22 cellular contexts compared by ENCODE assay signal in the genomic region with DNA sequence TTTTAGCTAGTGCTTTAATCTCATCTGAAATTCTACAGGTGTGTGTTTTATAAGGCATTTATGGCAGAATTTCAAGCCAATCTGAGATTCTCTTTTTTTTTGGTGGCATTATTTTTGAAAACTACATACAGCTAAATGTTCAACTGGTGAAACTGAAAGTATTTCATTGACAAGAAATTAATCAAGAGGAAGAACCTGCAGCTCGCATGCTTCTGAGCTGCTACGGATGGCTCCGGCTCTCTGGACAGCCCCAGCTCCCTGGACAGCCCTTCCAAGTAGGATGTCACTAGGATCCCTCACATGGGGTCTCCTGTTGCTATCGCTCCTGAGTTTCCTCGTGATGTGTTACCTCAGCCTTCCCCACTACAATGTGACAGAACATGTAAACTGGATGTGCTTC. TPM values are rescaled to one million over a fixed set of nuclear protein-coding genes. Genes with fewer than 3 reads are reported as not detected.
DNase-seq lines count a peak whose midpoint lies in the region; ATAC-seq and TF ChIP-seq lines count a peak whose summit lies in the region.
"Had no signal": no experiment of that assay in that cellular context is flagged by ENCODE, and none has a peak within 500 bp of the region (broad histone marks: within the 10 kb centered on the region; RNA-seq: fewer than 3 reads in every experiment).

No MANE protein-coding gene starts in this region.

- H3K4me1 Mint-ChIP-seq in activated CD4-positive, alpha-beta T cell treated with anti-CD3 and anti-CD28 coated beads for 36 hours = peaks cover 77% of the 10 kb centered on the region
- peaks cover 62 to 90% (median 77%) of the 10 kb centered on the region in 4 donors for H3K4me1 Mint-ChIP-seq in CD4-positive, alpha-beta memory T cell
- peaks cover 77% of the 10 kb centered on the region for H3K4me1 Mint-ChIP-seq in activated CD8-positive, alpha-beta T cell treated with anti-CD3 and anti-CD28 coated beads for 36 hours (ENCODE audit: low read depth)
- H3K4me1 Mint-ChIP-seq in naive B cell = peaks cover 9 to 16% (median 11%) of the 10 kb centered on the region in 3 donors

- peaks cover 82% of the 10 kb centered on the region for H3K4me1 ChIP-seq in CD4-positive, alpha-beta memory T cell (ENCODE audit: insufficient read depth, low read length)
- H3K4me1 ChIP-seq: prostate gland had no signal

- DNase-seq in activated CD4-positive, alpha-beta T cell treated with anti-CD3 and anti-CD28 coated beads for 36 hours = no peak
- no peak for DNase-seq in activated CD4-positive, alpha-beta T cell treated with anti-CD3 and anti-CD28 coated beads, Interleukin-2, amount 50 U/mL, for 48 hours
- DNase-seq in CD4-positive, alpha-beta memory T cell = no peak
- DNase-seq in activated CD8-positive, alpha-beta T cell treated with anti-CD3 and anti-CD28 coated beads for 36 hours = no peak
- DNase-seq in naive B cell (no peak), NOMO-1 treated with dmso at 0.1 percent for 144 hours (lab: John Stamatoyannopoulos, UW; ENCODE audit: unreplicated experiment) (no peak), cerebellar cortex (ENCODE audit: low spot score) (no peak)
- DNase-seq: activated effector memory CD4-positive, alpha-beta T cell treated with Interleukin-2 at 50 U/mL for 16 hours; DMS79; GF-D8; lower lobe of right lung; NCI-H2171; NCI-H524; Peyer's patch; SIG-M5; substantia nigra; SW 1271 had no signal

- H3K36me3 ChIP-seq in CD4-positive, alpha-beta memory T cell (ENCODE audit: insufficient read depth, low read length) = no peaks in the 10 kb centered on the region
- H3K36me3 ChIP-seq: lower lobe of right lung, neutrophil, Peyer's patch, prostate gland had no signal

- H3K4me3 Mint-ChIP-seq in activated CD4-positive, alpha-beta T cell treated with anti-CD3 and anti-CD28 coated beads for 36 hours = peak overlapping the region; percentile 20
- H3K4me3 Mint-ChIP-seq in CD4-positive, alpha-beta memory T cell = peak overlapping the region in 7 of 8 donors; percentile 17 to 75 (median 59)
- peak overlapping the region; percentile 42 for H3K4me3 Mint-ChIP-seq in activated CD8-positive, alpha-beta T cell treated with anti-CD3 and anti-CD28 coated beads for 36 hours
- peak overlapping the region in 7 of 8 donors; percentile 26 to 87 (median 60) for H3K4me3 Mint-ChIP-seq in naive B cell

- H3K27ac ChIP-seq in CD4-positive, alpha-beta memory T cell (ENCODE audit: low read depth, low read length) = no peak overlapping the region
- H3K27ac ChIP-seq: 22Rv1, lower lobe of right lung, neutrophil, Peyer's patch, prostate gland had no signal

- no peak overlapping the region for H3K4me3 ChIP-seq in CD4-positive, alpha-beta memory T cell (ENCODE audit: low read length in 2 of 2)
- H3K4me3 ChIP-seq: lower lobe of right lung, Peyer's patch, prostate gland had no signal

- no peaks in the 10 kb centered on the region for H3K9me3 ChIP-seq in CD4-positive, alpha-beta memory T cell (ENCODE audit: control insufficient read depth in 1 of 2, low read length in 2 of 2)
- H3K9me3 ChIP-seq: lower lobe of right lung, neutrophil, Peyer's patch, prostate gland had no signal

- ATAC-seq in activated CD4-positive, alpha-beta T cell treated with anti-CD3 and anti-CD28 coated beads for 36 hours = no peak
- ATAC-seq in activated CD8-positive, alpha-beta T cell treated with anti-CD3 and anti-CD28 coated beads for 36 hours = no peak
- ATAC-seq in naive B cell (ENCODE audit: low read depth in 2 of 2) = no peak
- ATAC-seq in GM21526 (IDR thresholded peaks at IDR 0.05; ENCODE audit: low FRiP score, unreplicated experiment) = no peak
- ATAC-seq: HCT116, lower lobe of right lung had no signal

- POLR2A ChIA-PET in activated CD4-positive, alpha-beta T cell treated with anti-CD3 and anti-CD28 coated beads for 36 hours (lab: Charles Lee) = interaction anchor here (0.5 kb wide), 1 partner anchor 24 kb away, joined by 3 read pairs; no protein-coding TSS in a partner anchor
- POLR2A ChIA-PET in CD4-positive, alpha-beta memory T cell (lab: Charles Lee; ENCODE audit: partially characterized antibody) = interaction anchor here (0.6 to 1.3 kb wide), 8 partner anchors 11 to 192 kb away, joined by 3 to 5 read pairs (median 3); a partner anchor contains a TSS
- POLR2A ChIA-PET in activated CD8-positive, alpha-beta T cell treated with anti-CD3 and anti-CD28 coated beads for 36 hours (lab: Charles Lee) = interaction anchor here (1.1 to 1.4 kb wide), 3 partner anchors 10 to 99 kb away, joined by 3 to 4 read pairs (median 3); no protein-coding TSS in a partner anchor

- peaks cover under 1% of the 10 kb centered on the region for H3K9me3 Mint-ChIP-seq in activated CD4-positive, alpha-beta T cell treated with anti-CD3 and anti-CD28 coated beads for 36 hours (ENCODE audit: low read depth)
- H3K9me3 Mint-ChIP-seq in CD4-positive, alpha-beta memory T cell = no peaks in the 10 kb centered on the region
- no peaks in the 10 kb centered on the region for H3K9me3 Mint-ChIP-seq in activated CD8-positive, alpha-beta T cell treated with anti-CD3 and anti-CD28 coated beads for 36 hours
- no peaks in the 10 kb centered on the region for H3K9me3 Mint-ChIP-seq in naive B cell

- no peaks in the 10 kb centered on the region for H3K27me3 ChIP-seq in CD4-positive, alpha-beta memory T cell (ENCODE audit: insufficient read depth, low read length)
- H3K27me3 ChIP-seq: neutrophil, Peyer's patch had no signal

- peak overlapping the region; percentile 17 for H3K27ac Mint-ChIP-seq in activated CD4-positive, alpha-beta T cell treated with anti-CD3 and anti-CD28 coated beads for 36 hours
- H3K27ac Mint-ChIP-seq in CD4-positive, alpha-beta memory T cell = peak overlapping the region; percentile 64 to 85 (median 75)
- peak overlapping the region; percentile 73 for H3K27ac Mint-ChIP-seq in activated CD8-positive, alpha-beta T cell treated with anti-CD3 and anti-CD28 coated beads for 36 hours
- H3K27ac Mint-ChIP-seq in naive B cell = no peak overlapping the region

- no peaks in the 10 kb centered on the region for H3K27me3 Mint-ChIP-seq in activated CD4-positive, alpha-beta T cell treated with anti-CD3 and anti-CD28 coated beads for 36 hours
- H3K27me3 Mint-ChIP-seq in CD4-positive, alpha-beta memory T cell = no peaks in the 10 kb centered on the region
- H3K27me3 Mint-ChIP-seq in activated CD8-positive, alpha-beta T cell treated with anti-CD3 and anti-CD28 coated beads for 36 hours = no peaks in the 10 kb centered on the region
- peaks cover 0 to 13% (median 9%) of the 10 kb centered on the region in 3 donors for H3K27me3 Mint-ChIP-seq in naive B cell

- no peak for TF ChIP-seq CTCF in activated CD8-positive, alpha-beta T cell treated with anti-CD3 and anti-CD28 coated beads for 36 hours (IDR thresholded peaks at IDR 0.05)

- peaks cover 35% of the 10 kb centered on the region for H3K36me3 Mint-ChIP-seq in activated CD4-positive, alpha-beta T cell treated with anti-CD3 and anti-CD28 coated beads for 36 hours (ENCODE audit: low read depth)
- H3K36me3 Mint-ChIP-seq in CD4-positive, alpha-beta memory T cell = peaks cover 3 to 47% of the 10 kb centered on the region in 2 donors
- H3K36me3 Mint-ChIP-seq in activated CD8-positive, alpha-beta T cell treated with anti-CD3 and anti-CD28 coated beads for 36 hours (ENCODE audit: low read depth) = peaks cover 48% of the 10 kb centered on the region
- H3K36me3 Mint-ChIP-seq in naive B cell = peaks cover 0 to 5% of the 10 kb centered on the region in 2 donors

- CTCF ChIA-PET in activated CD4-positive, alpha-beta T cell treated with anti-CD3 and anti-CD28 coated beads for 36 hours (lab: Charles Lee) = interaction anchor here (0.7 to 1.5 kb wide), 4 partner anchors 11 to 50 kb away, joined by 4 to 6 read pairs (median 4); no protein-coding TSS in a partner anchor
- CTCF ChIA-PET in CD4-positive, alpha-beta memory T cell (lab: Charles Lee; ENCODE audit: partially characterized antibody) = interaction anchor here (1.0 to 2.4 kb wide), 7 partner anchors 9 to 33 kb away, joined by 3 to 10 read pairs (median 4); no protein-coding TSS in a partner anchor
- CTCF ChIA-PET in activated CD8-positive, alpha-beta T cell treated with anti-CD3 and anti-CD28 coated beads for 36 hours (lab: Charles Lee) = interaction anchor here (1.0 to 3.1 kb wide), 5 partner anchors 10 to 128 kb away, joined by 3 to 31 read pairs (median 3); no protein-coding TSS in a partner anchor

- intact Hi-C loops in activated CD4-positive, alpha-beta T cell treated with anti-CD3 and anti-CD28 coated beads for 36 hours (cut with DNase I, micrococcal nuclease) = no loop called here
- intact Hi-C loops in CD4-positive, alpha-beta memory T cell (cut with micrococcal nuclease) = no loop called here
- intact Hi-C loops in activated CD8-positive, alpha-beta T cell treated with anti-CD3 and anti-CD28 coated beads for 36 hours (cut with micrococcal nuclease) = no loop called here

RNA-seq across cellular contexts. Expression of a gene that starts 46.4 kb away (rescaled TPM):
- 100 to 1,000 TPM in 1 of 2 experiments, 10 to 100 TPM in 1; 95.9 to 104 TPM for total RNA-seq in activated CD4-positive, alpha-beta T cell treated with anti-CD3 and anti-CD28 coated beads for 36 hours
- total RNA-seq in CD4-positive, alpha-beta memory T cell = 100 to 1,000 TPM; 220 to 225 TPM
- 100 to 1,000 TPM in 1 of 2 donors, 10 to 100 TPM in 1; 27.6 to 129 TPM for polyA plus RNA-seq in CD4-positive, alpha-beta memory T cell
- total RNA-seq in activated CD8-positive, alpha-beta T cell treated with anti-CD3 and anti-CD28 coated beads for 36 hours = 100 to 1,000 TPM; 114 to 115 TPM
- 1 to 10 TPM in 4 of 6 donors, under 1 TPM in 2; 0.47 to 6.1 (median 3.4) TPM for polyA plus RNA-seq in naive B cell (ENCODE audit: low read depth in 6 of 6)

Comparison
In these comparisons a context has a peak if more than half of its experiments do, and no peak if none do; other contexts are left out.
1. H3K27ac Mint-ChIP-seq: peak in activated CD4-positive, alpha-beta T cell treated with anti-CD3 and anti-CD28 coated beads for 36 hours (single experiment), CD4-positive, alpha-beta memory T cell (7 of 7) and activated CD8-positive, alpha-beta T cell treated with anti-CD3 and anti-CD28 coated beads for 36 hours (single experiment); none in naive B cell (0 of 6).
2. Peak in every context shown above with its lines, with median percentiles within 50 percentile points of each other: H3K4me3 Mint-ChIP-seq.